1 cellular context compared by ENCODE assay signal in the genomic region with DNA sequence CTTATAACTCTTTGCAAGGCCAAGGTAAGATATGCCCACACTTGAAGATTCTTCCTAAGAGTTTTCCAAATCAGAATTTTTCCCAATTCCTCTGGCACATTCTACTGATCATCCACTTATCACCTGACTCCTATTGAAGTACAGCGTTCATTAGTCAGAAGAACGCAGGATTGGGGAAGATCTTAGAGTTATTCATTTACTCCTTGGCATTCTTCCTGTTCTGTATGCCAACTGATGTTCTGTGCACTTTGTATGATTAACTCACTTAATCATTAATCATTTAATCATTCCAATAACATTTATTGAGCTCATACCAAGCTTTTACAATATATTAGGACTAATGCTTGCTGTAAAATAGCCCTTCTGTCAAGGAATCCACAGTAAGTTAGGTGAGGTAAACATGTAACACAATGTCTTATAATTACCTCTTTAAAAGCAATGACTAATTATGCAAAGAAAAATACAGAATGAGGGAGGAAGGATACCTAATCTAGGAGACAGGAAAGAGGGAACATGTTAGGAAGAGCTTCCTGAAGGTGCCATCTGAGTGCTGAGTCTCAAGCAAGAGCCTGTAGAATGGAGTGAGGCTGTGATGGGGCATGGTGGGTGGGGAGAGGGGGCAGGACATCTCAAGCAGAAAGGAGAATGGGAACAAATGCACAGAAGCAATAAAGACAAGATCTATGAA.
TF ChIP-seq lines count a peak whose summit lies in the region.

No MANE protein-coding gene starts in this region.

TF ChIP-seq in liver, 16 proteins besides CTCF, POLR2A, EP300 and RAD21 (continued from another document):
- TF ChIP-seq, protein P1, sequence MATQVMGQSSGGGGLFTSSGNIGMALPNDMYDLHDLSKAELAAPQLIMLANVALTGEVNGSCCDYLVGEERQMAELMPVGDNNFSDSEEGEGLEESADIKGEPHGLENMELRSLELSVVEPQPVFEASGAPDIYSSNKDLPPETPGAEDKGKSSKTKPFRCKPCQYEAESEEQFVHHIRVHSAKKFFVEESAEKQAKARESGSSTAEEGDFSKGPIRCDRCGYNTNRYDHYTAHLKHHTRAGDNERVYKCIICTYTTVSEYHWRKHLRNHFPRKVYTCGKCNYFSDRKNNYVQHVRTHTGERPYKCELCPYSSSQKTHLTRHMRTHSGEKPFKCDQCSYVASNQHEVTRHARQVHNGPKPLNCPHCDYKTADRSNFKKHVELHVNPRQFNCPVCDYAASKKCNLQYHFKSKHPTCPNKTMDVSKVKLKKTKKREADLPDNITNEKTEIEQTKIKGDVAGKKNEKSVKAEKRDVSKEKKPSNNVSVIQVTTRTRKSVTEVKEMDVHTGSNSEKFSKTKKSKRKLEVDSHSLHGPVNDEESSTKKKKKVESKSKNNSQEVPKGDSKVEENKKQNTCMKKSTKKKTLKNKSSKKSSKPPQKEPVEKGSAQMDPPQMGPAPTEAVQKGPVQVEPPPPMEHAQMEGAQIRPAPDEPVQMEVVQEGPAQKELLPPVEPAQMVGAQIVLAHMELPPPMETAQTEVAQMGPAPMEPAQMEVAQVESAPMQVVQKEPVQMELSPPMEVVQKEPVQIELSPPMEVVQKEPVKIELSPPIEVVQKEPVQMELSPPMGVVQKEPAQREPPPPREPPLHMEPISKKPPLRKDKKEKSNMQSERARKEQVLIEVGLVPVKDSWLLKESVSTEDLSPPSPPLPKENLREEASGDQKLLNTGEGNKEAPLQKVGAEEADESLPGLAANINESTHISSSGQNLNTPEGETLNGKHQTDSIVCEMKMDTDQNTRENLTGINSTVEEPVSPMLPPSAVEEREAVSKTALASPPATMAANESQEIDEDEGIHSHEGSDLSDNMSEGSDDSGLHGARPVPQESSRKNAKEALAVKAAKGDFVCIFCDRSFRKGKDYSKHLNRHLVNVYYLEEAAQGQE (IDR thresholded peaks at IDR 0.05) = no peak
- TF ChIP-seq HNF4G (IDR thresholded peaks at IDR 0.05) (no peak), TAF1 (conservative IDR thresholded peaks at IDR 0.05) (no peak), FOXA2 (IDR thresholded peaks at IDR 0.05) (peak; percentile 38), NR2F2 (IDR thresholded peaks at IDR 0.05) (no peak)
- TF ChIP-seq, protein P2, sequence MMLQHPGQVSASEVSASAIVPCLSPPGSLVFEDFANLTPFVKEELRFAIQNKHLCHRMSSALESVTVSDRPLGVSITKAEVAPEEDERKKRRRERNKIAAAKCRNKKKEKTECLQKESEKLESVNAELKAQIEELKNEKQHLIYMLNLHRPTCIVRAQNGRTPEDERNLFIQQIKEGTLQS (IDR thresholded peaks at IDR 0.05) = peak; percentile 44
